In the genomic region with DNA sequence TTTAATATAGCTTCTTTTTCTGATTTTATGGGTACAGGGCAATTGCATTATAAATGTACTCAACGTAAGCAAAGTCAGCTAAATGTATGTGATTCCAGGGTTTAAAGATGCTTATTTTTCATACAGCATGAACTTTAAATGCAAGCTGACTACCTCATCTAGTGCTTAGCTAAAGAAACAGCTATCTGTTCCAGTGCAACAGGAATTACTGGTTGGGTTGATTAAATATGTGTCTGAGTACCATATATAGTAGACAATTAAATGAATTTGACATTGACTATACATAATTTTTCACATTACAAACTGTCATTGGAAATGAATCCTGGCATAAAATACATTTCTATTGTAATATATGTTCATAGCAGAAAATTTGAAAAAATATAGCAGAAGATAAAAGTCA, we compare ENCODE assay signal across 6 cellular contexts. TPM values are rescaled to one million over a fixed set of nuclear protein-coding genes. Genes with fewer than 3 reads are reported as not detected.
"Had no signal": no experiment of that assay in that cellular context is flagged by ENCODE, and none has a peak within 500 bp of the region (broad histone marks: within the 10 kb centered on the region; RNA-seq: fewer than 3 reads in every experiment).

No MANE protein-coding gene starts in this region.

- H3K27ac Mint-ChIP-seq: GM23338, H9 had no signal

- H3K4me3 Mint-ChIP-seq: GM23338, H9 had no signal

- ATAC-seq: GM23338, K562 had no signal

- H3K4me1 Mint-ChIP-seq: H9 had no signal

- DNase-seq: H9, HCEC 1CT, IMR-90 had no signal

- H3K9me3 Mint-ChIP-seq: GM23338, H9 had no signal

- H3K4me3 ChIP-seq: GM23338, K562 had no signal

RNA-seq across cellular contexts. Expression of a gene that starts 26.3 kb away (rescaled TPM):
- total RNA-seq: H9, HT-29, IMR-90 had no signal
- polyA plus RNA-seq: IMR-90 had no signal
